In the genomic region with DNA sequence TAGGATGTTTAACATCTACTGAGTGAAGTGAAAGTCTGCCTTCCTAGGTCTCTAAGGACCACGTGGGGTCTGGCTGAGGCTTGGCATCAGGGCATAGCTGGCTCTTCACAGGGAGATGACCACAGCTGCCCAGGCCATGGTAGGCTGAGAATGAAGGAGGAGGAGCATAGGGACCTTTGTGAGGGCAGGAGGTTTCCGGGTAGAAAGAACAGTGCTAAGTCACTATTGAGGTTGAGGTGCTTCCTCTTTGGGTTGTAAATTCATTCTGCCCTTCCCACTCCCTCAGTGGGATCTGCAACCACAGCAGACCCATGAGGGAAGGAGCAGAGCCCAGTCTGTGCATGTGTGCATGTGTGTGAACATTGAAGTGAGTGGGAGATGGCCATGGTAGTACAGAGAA, we compare ENCODE assay signal across 18 cellular contexts.
DNase-seq lines count a peak whose midpoint lies in the region; ATAC-seq and TF ChIP-seq lines count a peak whose summit lies in the region.
"Had no signal": no experiment of that assay in that cellular context is flagged by ENCODE, and none has a peak within 500 bp of the region (broad histone marks: within the 10 kb centered on the region; RNA-seq: fewer than 3 reads in every experiment).

No MANE protein-coding gene starts in this region.

- no peak for TF ChIP-seq POLR2A in Peyer's patch (IDR thresholded peaks at IDR 0.05)

- CTCF ChIA-PET in activated naive CD4-positive, alpha-beta T cell treated with anti-CD3 and anti-CD28 coated beads, Interleukin-2, amount 10 ng/mL, durations not matched to agents 7 days and 5 days (lab: Charles Lee), result interaction anchor here (0.6 to 2.8 kb wide), 3 partner anchors 18 to 1611 kb away, joined by 3 to 13 read pairs (median 3); no protein-coding TSS in a partner anchor

- H3K9me3 ChIP-seq in Peyer's patch (no peaks in the 10 kb centered on the region), upper lobe of right lung (no peaks in the 10 kb centered on the region)
- H3K9me3 ChIP-seq: right lobe of liver, SJSA1 had no signal

- no peak for ATAC-seq in effector memory CD8-positive, alpha-beta T cell (replicated peaks)
- ATAC-seq in upper lobe of right lung, result peak; percentile 33
- ATAC-seq in GM18519 (IDR thresholded peaks at IDR 0.05; ENCODE audit: low FRiP score, unreplicated experiment), result no peak
- ATAC-seq: HepG2, left cardiac atrium had no signal

- H3K27ac ChIP-seq in Peyer's patch (peak overlapping the region; percentile 7 to 29 (median 18)), upper lobe of right lung (no peak overlapping the region)
- H3K27ac ChIP-seq: right lobe of liver, SJSA1 had no signal

- peak overlapping the region; percentile 47 for H3K4me3 Mint-ChIP-seq in activated naive CD4-positive, alpha-beta T cell treated with anti-CD3 and anti-CD28 coated beads, Interleukin-2, amount 10 ng/mL, durations not matched to agents 7 days and 5 days
- H3K4me3 Mint-ChIP-seq in effector memory CD8-positive, alpha-beta T cell, result peak overlapping the region; percentile 69 to 90
- no peak overlapping the region for H3K4me3 Mint-ChIP-seq in HFFc6

- peaks cover 97% of the 10 kb centered on the region for H3K4me1 Mint-ChIP-seq in activated naive CD4-positive, alpha-beta T cell treated with anti-CD3 and anti-CD28 coated beads, Interleukin-2, amount 10 ng/mL, durations not matched to agents 7 days and 5 days
- H3K4me1 Mint-ChIP-seq in effector memory CD8-positive, alpha-beta T cell (ENCODE audit: low read depth in 2 of 2), result peaks cover 74 to 90% of the 10 kb centered on the region in 2 donors
- H3K4me1 Mint-ChIP-seq in HFFc6 (ENCODE audit: low read depth), result no peaks in the 10 kb centered on the region

- H3K4me3 ChIP-seq in Peyer's patch (no peak overlapping the region), upper lobe of right lung (no peak overlapping the region)
- H3K4me3 ChIP-seq: right lobe of liver, SJSA1 had no signal

- H3K36me3 ChIP-seq in Peyer's patch, result no peaks in the 10 kb centered on the region
- H3K36me3 ChIP-seq in upper lobe of right lung, result no peaks in the 10 kb centered on the region
- H3K36me3 ChIP-seq: right lobe of liver, SJSA1 had no signal

- H3K9me3 Mint-ChIP-seq in activated naive CD4-positive, alpha-beta T cell treated with anti-CD3 and anti-CD28 coated beads, Interleukin-2, amount 10 ng/mL, durations not matched to agents 7 days and 5 days, result peaks cover 8% of the 10 kb centered on the region
- no peaks in the 10 kb centered on the region for H3K9me3 Mint-ChIP-seq in effector memory CD8-positive, alpha-beta T cell
- peaks cover 71% of the 10 kb centered on the region for H3K9me3 Mint-ChIP-seq in HFFc6

- H3K27me3 Mint-ChIP-seq in activated naive CD4-positive, alpha-beta T cell treated with anti-CD3 and anti-CD28 coated beads, Interleukin-2, amount 10 ng/mL, durations not matched to agents 7 days and 5 days, result no peaks in the 10 kb centered on the region
- no peaks in the 10 kb centered on the region for H3K27me3 Mint-ChIP-seq in effector memory CD8-positive, alpha-beta T cell
- no peaks in the 10 kb centered on the region for H3K27me3 Mint-ChIP-seq in HFFc6 (ENCODE audit: insufficient read depth)

- H3K4me1 ChIP-seq in Peyer's patch, result peaks cover 0 to 6% (median 2%) of the 10 kb centered on the region in 4 donors
- H3K4me1 ChIP-seq in upper lobe of right lung, result no peaks in the 10 kb centered on the region
- H3K4me1 ChIP-seq: right lobe of liver, SJSA1 had no signal

- no peaks in the 10 kb centered on the region for H3K27me3 ChIP-seq in Peyer's patch
- H3K27me3 ChIP-seq in upper lobe of right lung, result no peaks in the 10 kb centered on the region
- H3K27me3 ChIP-seq: right lobe of liver, SJSA1 had no signal

- DNase-seq in activated naive CD4-positive, alpha-beta T cell treated with anti-CD3 and anti-CD28 coated beads, Interleukin-2, amount 10 ng/mL, durations not matched to agents 7 days and 5 days, result no peak
- no peak for DNase-seq in activated naive CD4-positive, alpha-beta T cell (lab: John Stamatoyannopoulos, UW)
- DNase-seq in Peyer's patch (no peak), upper lobe of right lung (no peak), NCI-H146 (lab: John Stamatoyannopoulos, UW) (no peak), HFFc6 (no peak)
- DNase-seq in effector memory CD8-positive, alpha-beta T cell, result peak in 1 of 3 experiments; percentile 7
- DNase-seq: left cardiac atrium; midbrain; NCI-H2107; NCI-H524 treated with DMSO at 0.1 percent for 48 hours; right lobe of liver; stimulated activated CD4-positive, alpha-beta T cell treated with anti-CD3 and anti-CD28 coated beads, Interleukin-2, amount 100 ng/mL, for 24 hours; substantia nigra; T-helper 9 cell had no signal

- H3K36me3 Mint-ChIP-seq in activated naive CD4-positive, alpha-beta T cell treated with anti-CD3 and anti-CD28 coated beads, Interleukin-2, amount 10 ng/mL, durations not matched to agents 7 days and 5 days, result peaks cover 7% of the 10 kb centered on the region
- peaks cover 7% of the 10 kb centered on the region for H3K36me3 Mint-ChIP-seq in effector memory CD8-positive, alpha-beta T cell (ENCODE audit: insufficient read depth)
- peaks cover 4% of the 10 kb centered on the region; the same call in 1 of the 2 replicates for H3K36me3 Mint-ChIP-seq in HFFc6 (ENCODE audit: low read depth)

- H3K27ac Mint-ChIP-seq in activated naive CD4-positive, alpha-beta T cell treated with anti-CD3 and anti-CD28 coated beads, Interleukin-2, amount 10 ng/mL, durations not matched to agents 7 days and 5 days, result peak overlapping the region; percentile 93
- peak overlapping the region; percentile 72 to 90 for H3K27ac Mint-ChIP-seq in effector memory CD8-positive, alpha-beta T cell
- H3K27ac Mint-ChIP-seq in HFFc6, result no peak overlapping the region

- TF ChIP-seq CTCF in Peyer's patch (IDR thresholded peaks at IDR 0.05), result no peak
- no peak for TF ChIP-seq CTCF in upper lobe of right lung (IDR thresholded peaks at IDR 0.05)
- TF ChIP-seq CTCF in HFFc6 (IDR thresholded peaks at IDR 0.05), result no peak

- intact Hi-C loops in upper lobe of right lung (cut with DNase I), result no loop called here
